ENCODE assay signal across 18 cellular contexts in genomic region chr14:56172074-56172473, GRCh38. TPM values are rescaled to one million over a fixed set of nuclear protein-coding genes. Genes with fewer than 3 reads are reported as not detected.
A peak's percentile ranks its signal among the peaks of the same experiment; 100 is the strongest.
DNase-seq lines count a peak whose midpoint lies in the region; ATAC-seq, FAIRE-seq and TF ChIP-seq lines count a peak whose summit lies in the region.
"Had no signal": no experiment of that assay in that cellular context is flagged by ENCODE, and none has a peak within 500 bp of the region (broad histone marks: within the 10 kb centered on the region; RNA-seq: fewer than 3 reads in every experiment).

No MANE protein-coding gene starts in this region.

- peak overlapping the region; percentile 82 for H2BK120ac ChIP-seq in IMR-90 (ENCODE audit: low read depth, low read length)
- no peak overlapping the region for H2BK120ac ChIP-seq in neuronal stem cell (ENCODE audit: low read depth, low read length)

- H3K9ac ChIP-seq in IMR-90 (ENCODE audit: low read depth, low read length): no peak overlapping the region
- H3K9ac ChIP-seq in K562 (ENCODE audit: insufficient read depth in 1 of 2, low read depth in 2 of 2, low read length in 2 of 2): no peak overlapping the region
- no peak overlapping the region for H3K9ac ChIP-seq in neuronal stem cell (ENCODE audit: low read depth, low read length, poor library complexity)

- TF ChIP-seq CTCF in CD4-positive, alpha-beta T cell (IDR thresholded peaks at IDR 0.05): no peak
- TF ChIP-seq CTCF in IMR-90 (conservative IDR thresholded peaks at IDR 0.05; ENCODE audit: low read depth, low read length): no peak
- no peak for TF ChIP-seq CTCF in K562 (IDR thresholded peaks at IDR 0.05 in 2 of 3, conservative IDR thresholded peaks at IDR 0.05 in 1 of 3; ENCODE audit: insufficient read depth in 2 of 3, low read depth in 1 of 3, low read length in 3 of 3)

- POLR2A ChIA-PET in CD4-positive, alpha-beta T cell (lab: Charles Lee): interaction anchor here (2.4 kb wide), 1 partner anchor 54 kb away, joined by 9 read pairs; the partner anchor contains the start of gene PELI2
- POLR2A ChIA-PET in IMR-90 (lab: Charles Lee; ENCODE audit: unreplicated experiment) (no interaction called here), K562 (lab: Yijun Ruan, JAX) (interaction anchor here (0.7 kb wide), 1 partner anchor 35 kb away, joined by 7 read pairs; no protein-coding TSS in a partner anchor)

- H3K4ac ChIP-seq in IMR-90 (ENCODE audit: low read depth, low read length) (peak overlapping the region; percentile 92), neuronal stem cell (ENCODE audit: low read length) (no peak overlapping the region)

- H2AK5ac ChIP-seq in IMR-90 (ENCODE audit: low read depth, low read length) (peak overlapping the region; percentile 97), neuronal stem cell (ENCODE audit: low read depth, low read length) (no peak overlapping the region)

- peak overlapping the region; percentile 26 to 52; a peak in 2 of 4 replicates for H4K8ac ChIP-seq in IMR-90 (ENCODE audit: low read depth in 2 of 2, low read length in 2 of 2)
- H4K8ac ChIP-seq in neuronal stem cell (ENCODE audit: low read depth, low read length): no peak overlapping the region

- H3K27ac ChIP-seq in CD4-positive, alpha-beta T cell (ENCODE audit: low read depth, low read length): no peak overlapping the region
- H3K27ac ChIP-seq in IMR-90 (ENCODE audit: insufficient read depth, low read length) (peak overlapping the region; percentile 69; the same call in 1 of the 2 replicates), K562 (ENCODE audit: extremely low read depth, low read depth, low read length) (no peak overlapping the region), neuronal stem cell (replicated peaks; ENCODE audit: low read length) (no peak overlapping the region)

- H4K20me1 ChIP-seq in IMR-90 (ENCODE audit: insufficient read depth, low read length): peaks cover 6% of the 10 kb centered on the region
- H4K20me1 ChIP-seq in K562 (replicated peaks; ENCODE audit: control insufficient read depth, insufficient read depth, low read length): no peaks in the 10 kb centered on the region

- TF ChIP-seq RAD21 in IMR-90 (IDR thresholded peaks at IDR 0.05; ENCODE audit: low read length) (no peak), K562 (CRISPR knock-in tag; conservative IDR thresholded peaks at IDR 0.05 in 1 of 2, IDR thresholded peaks at IDR 0.05 in 1 of 2) (no peak)

- peak overlapping the region; percentile 13 for H2AFZ ChIP-seq in IMR-90 (replicated peaks; ENCODE audit: low read length, poor library complexity)
- no peak overlapping the region for H2AFZ ChIP-seq in K562 (ENCODE audit: low read depth, low read length)
- H2AFZ ChIP-seq in neuronal stem cell (ENCODE audit: low read length): no peak overlapping the region

- H2BK15ac ChIP-seq in IMR-90 (ENCODE audit: low read depth, low read length) (peak overlapping the region; percentile 63; the same call in 2 of the 3 replicates), neuronal stem cell (ENCODE audit: low read length) (no peak overlapping the region)

- H3K56ac ChIP-seq in IMR-90 (ENCODE audit: extremely low read depth, insufficient read depth, low read length): peak overlapping the region; percentile 25; the same call in 1 of the 2 replicates

- H3K27me3 ChIP-seq in CD4-positive, alpha-beta T cell (ENCODE audit: control insufficient read depth, insufficient read depth, low read length): no peaks in the 10 kb centered on the region
- H3K27me3 ChIP-seq in IMR-90 (ENCODE audit: control insufficient read depth, insufficient read depth, low read length) (no peaks in the 10 kb centered on the region), K562 (ENCODE audit: control insufficient read depth in 2 of 2, insufficient read depth in 2 of 2, low read length in 2 of 2) (no peaks in the 10 kb centered on the region), neuronal stem cell (ENCODE audit: control insufficient read depth in 3 of 3, insufficient read depth in 3 of 3, low read depth in 1 of 3, low read length in 3 of 3) (no peaks in the 10 kb centered on the region)

- H2AK9ac ChIP-seq in IMR-90 (replicated peaks; ENCODE audit: low read depth, low read length, poor library complexity): peak overlapping the region; percentile 68

- peak overlapping the region; percentile 62 for H2BK5ac ChIP-seq in IMR-90 (ENCODE audit: low read depth, low read length, poor library complexity, severe bottlenecking)
- H2BK5ac ChIP-seq in neuronal stem cell (ENCODE audit: low read length): no peak overlapping the region

- ATAC-seq in CD4-positive, alpha-beta T cell (ENCODE audit: poor library complexity): no peak
- ATAC-seq in IMR-90 (ENCODE audit: low read depth) (no peak), K562 (no peak), GM18511 (IDR thresholded peaks at IDR 0.05; ENCODE audit: unreplicated experiment) (no peak), HG03457 (IDR thresholded peaks at IDR 0.05; ENCODE audit: unreplicated experiment) (no peak)

- H3K36me3 ChIP-seq in IMR-90 (ENCODE audit: control insufficient read depth, insufficient read depth, low read length): peaks cover 2% of the 10 kb centered on the region; the same call in 1 of the 2 replicates
- H3K36me3 ChIP-seq in K562 (ENCODE audit: control insufficient read depth, insufficient read depth, low read length): no peaks in the 10 kb centered on the region
- no peaks in the 10 kb centered on the region for H3K36me3 ChIP-seq in neuronal stem cell (replicated peaks in 1 of 2; ENCODE audit: control insufficient read depth in 2 of 2, insufficient read depth in 2 of 2, low read length in 2 of 2)

- H3K4me3 ChIP-seq in IMR-90 (ENCODE audit: insufficient read depth, low read depth, low read length) (no peak overlapping the region), K562 (no peak overlapping the region), neuronal stem cell (ENCODE audit: low read length in 2 of 2) (no peak overlapping the region)

- H2BK12ac ChIP-seq in neuronal stem cell (ENCODE audit: low read length): no peak overlapping the region

- TF ChIP-seq EP300 in K562 (IDR thresholded peaks at IDR 0.05; ENCODE audit: low read length): no peak

- H3K4me2 ChIP-seq in IMR-90 (ENCODE audit: low read depth, low read length) (peak overlapping the region; percentile 47; the same call in 1 of the 2 replicates), K562 (ENCODE audit: insufficient read depth, low read length) (no peak overlapping the region), neuronal stem cell (ENCODE audit: insufficient read depth, low read length, poor library complexity, severe bottlenecking) (no peak overlapping the region)

- WGBS in IMR-90 (ENCODE audit: extremely low coverage in 2 of 2, insufficient read length in 1 of 2), 2 experiments: 100% methylated on average over 1 of the region's 3 CpGs; no CpG with 5 or more reads in 1 of the 2 experiments
- 18% methylated on average over 3 of the region's 3 CpGs for WGBS in K562 (ENCODE audit: insufficient coverage, low coverage, missing lambda C conversion rate)
- WGBS in neuronal stem cell (ENCODE audit: extremely low coverage in 2 of 2, insufficient read length in 2 of 2, insufficient replicate concordance in 1 of 2), 2 donors: no CpG with 5 or more reads among the region's 3 CpGs

- no peak overlapping the region for H3K4me3 Mint-ChIP-seq in CD4-positive, alpha-beta T cell
- H3K4me3 Mint-ChIP-seq: H9, memory B cell had no signal

- H3K27ac Mint-ChIP-seq in CD4-positive, alpha-beta T cell: peak overlapping the region; percentile 40
- H3K27ac Mint-ChIP-seq: memory B cell had no signal

- peaks cover 16% of the 10 kb centered on the region for H3K4me1 ChIP-seq in IMR-90 (ENCODE audit: control insufficient read depth, insufficient read depth, low read length)
- H3K4me1 ChIP-seq in K562 (replicated peaks in 1 of 2; ENCODE audit: control insufficient read depth in 2 of 2, insufficient read depth in 2 of 2, low read length in 2 of 2): peaks cover 0 to 16% of the 10 kb centered on the region in 2 experiments; a peak in 3 of 5 replicates
- H3K4me1 ChIP-seq in neuronal stem cell (ENCODE audit: control insufficient read depth in 2 of 2, insufficient read depth in 1 of 2, low read depth in 1 of 2, low read length in 2 of 2): peaks cover 4 to 5% of the 10 kb centered on the region in 2 donors

- H3K79me2 ChIP-seq in K562 (ENCODE audit: control insufficient read depth, insufficient read depth, low read length): no peaks in the 10 kb centered on the region

- peak overlapping the region; percentile 91 for H4K91ac ChIP-seq in IMR-90 (ENCODE audit: insufficient read depth, low read depth, low read length)
- H4K91ac ChIP-seq in neuronal stem cell (ENCODE audit: low read depth, low read length, poor library complexity): no peak overlapping the region

- FAIRE-seq in K562 (lab: Jason Lieb, UNC): no peak
- FAIRE-seq: endometrium, frontal cortex had no signal

- TF ChIP-seq POLR2A in IMR-90 (IDR thresholded peaks at IDR 0.05; ENCODE audit: low read depth, low read length) (no peak), K562 (conservative IDR thresholded peaks at IDR 0.05) (no peak)

- in situ Hi-C loops in IMR-90 (cut with MboI; ENCODE audit: low sequenced_read_pairs): no loop called here
- in situ Hi-C loops in K562 (cut with MboI): no loop called here

- DNase-seq in CD4-positive, alpha-beta T cell: no peak
- DNase-seq in IMR-90 (no peak), K562 (ENCODE audit: extremely low read depth in 1 of 4, low spot score in 3 of 4) (no peak), neuronal stem cell (ENCODE audit: low spot score) (no peak), GDM1 (lab: John Stamatoyannopoulos, UW) (no peak)
- no peak for DNase-seq in stimulated activated naive CD4-positive, alpha-beta T cell treated with Interleukin-2 at 50 U/mL for 16 hours (lab: John Stamatoyannopoulos, UW)
- DNase-seq: activated CD8-positive, alpha-beta memory T cell treated with anti-CD3 and anti-CD28 coated beads, Interleukin-2, amount 50 U/mL, for 4 hours; C1 segment of cervical spinal cord; cerebellar nuclear complex; H9; NCI-H1694 treated with DMSO at 0.1 percent for 48 hours; occipital lobe; stimulated activated naive CD8-positive, alpha-beta T cell treated with anti-CD3 and anti-CD28 coated beads, Interleukin-15, Interleukin-2, amounts not matched to agents 100 U/mL and 50 U/mL, for 24 hours had no signal

- dilution Hi-C loops in IMR-90 (cut with HindIII; ENCODE audit: low sequenced_read_pairs, unreplicated experiment): no loop called here

- H3K9me3 ChIP-seq in CD4-positive, alpha-beta T cell (ENCODE audit: control insufficient read depth, low read length): no peaks in the 10 kb centered on the region
- H3K9me3 ChIP-seq in IMR-90 (ENCODE audit: control insufficient read depth, insufficient read depth, low read length) (no peaks in the 10 kb centered on the region), K562 (replicated peaks; ENCODE audit: control insufficient read depth, insufficient read depth, low read depth, low read length) (no peaks in the 10 kb centered on the region), neuronal stem cell (replicated peaks in 1 of 2; ENCODE audit: control insufficient read depth in 2 of 2, insufficient read depth in 1 of 2, low read depth in 1 of 2, low read length in 2 of 2) (peaks cover 0 to 14% of the 10 kb centered on the region in 2 donors)

- peaks cover 10% of the 10 kb centered on the region for H3K36me3 Mint-ChIP-seq in CD4-positive, alpha-beta T cell (ENCODE audit: low read depth)

- CTCF ChIA-PET in CD4-positive, alpha-beta T cell (lab: Charles Lee): interaction anchor here (0.5 kb wide), 1 partner anchor 9 kb away, joined by 3 read pairs; no protein-coding TSS in a partner anchor
- CTCF ChIA-PET in IMR-90 (lab: Yijun Ruan, JAX): no interaction called here
- CTCF ChIA-PET in K562 (lab: Yijun Ruan, JAX; ENCODE audit: low intra/inter-chr PET ratio): no interaction called here

- no peaks in the 10 kb centered on the region for H3K27me3 Mint-ChIP-seq in CD4-positive, alpha-beta T cell

- peak overlapping the region; percentile 27 for H4K5ac ChIP-seq in IMR-90 (ENCODE audit: low read depth, low read length)

- H3K9me1 ChIP-seq in IMR-90 (ENCODE audit: insufficient read depth, low read length): peaks cover 22% of the 10 kb centered on the region
- H3K9me1 ChIP-seq in K562 (ENCODE audit: control insufficient read depth, insufficient read depth, low read length): no peaks in the 10 kb centered on the region

- peaks cover 64% of the 10 kb centered on the region for H3K4me1 Mint-ChIP-seq in CD4-positive, alpha-beta T cell (ENCODE audit: low read depth)

- BruUV-seq in IMR-90 (replicated peaks; lab: Mats Ljungman, UMichigan) (no TSS peak), K562 (replicated peaks; lab: Mats Ljungman, UMichigan) (no TSS peak)

- peak overlapping the region; percentile 88 for H2BK20ac ChIP-seq in IMR-90 (ENCODE audit: low read depth, low read length)

- peak overlapping the region; percentile 34 for H3K18ac ChIP-seq in IMR-90 (ENCODE audit: low read depth, low read length)
- peak overlapping the region; percentile 9 for H3K18ac ChIP-seq in neuronal stem cell (ENCODE audit: low read length)

- peaks cover 1% of the 10 kb centered on the region for H3K9me3 Mint-ChIP-seq in CD4-positive, alpha-beta T cell

- H3K79me1 ChIP-seq in IMR-90 (ENCODE audit: low read depth in 1 of 2, low read length in 2 of 2) (peaks cover 44 to 82% of the 10 kb centered on the region in 2 experiments), neuronal stem cell (ENCODE audit: low read depth, low read length) (peaks cover 2% of the 10 kb centered on the region)

- H3K14ac ChIP-seq in IMR-90 (replicated peaks; ENCODE audit: low read depth, low read length) (peak overlapping the region; percentile 82), neuronal stem cell (ENCODE audit: low read length) (no peak overlapping the region)

- H3K23ac ChIP-seq in IMR-90 (ENCODE audit: low read depth, low read length) (peak overlapping the region; percentile 18; the same call in 1 of the 2 replicates), neuronal stem cell (ENCODE audit: low read depth, low read length, poor library complexity) (no peak overlapping the region)

- intact Hi-C loops in CD4-positive, alpha-beta T cell (cut with DNase I, micrococcal nuclease): no loop called here
- intact Hi-C loops in IMR-90 (cut with micrococcal nuclease) (no loop called here), K562 (cut with micrococcal nuclease) (no loop called here)

RNA-seq across cellular contexts. Expression of gene PELI2, which starts 53.9 kb away (rescaled TPM):
- total RNA-seq in CD4-positive, alpha-beta T cell: 10 to 100 TPM; 12.2 to 15.9 TPM
- 31.7 and 36.7 TPM in 2 replicates for total RNA-seq in IMR-90 (2012; rRNA removed)
- polyA plus RNA-seq in IMR-90 (2012; rRNA removed): 6.0 and 7.4 TPM in 2 replicates
- polyA plus RNA-seq in IMR-90 (2012; cell fraction: cytosol; rRNA removed): 1.6 and 2.4 TPM in 2 replicates
- 5.8 and 13.1 TPM in 2 replicates for polyA plus RNA-seq in IMR-90 (2012; cell fraction: nucleus; rRNA removed; ENCODE audit: low replicate concordance)
- 0.60 and 1.0 TPM in 2 replicates for total RNA-seq in K562 (2011; cell fraction: chromatin; rRNA removed; ENCODE audit: low replicate concordance)
- 0.33 and 0.39 TPM in 2 replicates for total RNA-seq in K562 (2011; cell fraction: nucleolus; rRNA removed)
- total RNA-seq in K562 (2011; cell fraction: nucleoplasm; rRNA removed): 0.51 and 0.76 TPM in 2 replicates
- total RNA-seq in K562 (2014; rRNA removed): 0.41 and 0.54 TPM in 2 replicates
- 0.44 and 0.77 TPM in 2 replicates for total RNA-seq in K562 (2014; rRNA removed; fragmentation: Illumina TruSeq; extraction: Trizol)
- total RNA-seq in K562 (2015; rRNA removed; fragmentation: Illumina TruSeq; extraction: Trizol): 0.19 and 0.22 TPM in 2 replicates
- total RNA-seq in K562 (2021): 0.58 and 1.0 TPM in 2 replicates
- 1.1 and 1.5 TPM in 2 replicates for polyA plus RNA-seq in K562 (2011; rRNA removed)
- polyA plus RNA-seq in K562 (2011; cell fraction: cytosol; rRNA removed): 1.8 and 2.0 TPM in 2 replicates
- 1.2 and 1.3 TPM in 2 replicates for polyA plus RNA-seq in K562 (2011; cell fraction: nucleus; rRNA removed)
- 0.26 and 1.1 TPM in 2 replicates for polyA plus RNA-seq in K562 (2012)
- 0.27 and 0.53 TPM in 2 replicates for polyA plus RNA-seq in K562 (2014; fragmentation: Illumina TruSeq; extraction: Trizol)
- polyA plus RNA-seq in K562 (2014; fragmentation: Nextera tagmentation; extraction: Ambion mirVana): under 1 TPM; 0.20 to 0.63 TPM
- 0.20 and 0.30 TPM in 2 replicates for polyA plus RNA-seq in K562 (2014; rRNA removed)
- polyA minus RNA-seq in K562 (2011; rRNA and poly(A)+ RNA removed): 2.8 and 3.9 TPM in 2 replicates
- polyA minus RNA-seq in K562 (2011; cell fraction: cytosol; rRNA and poly(A)+ RNA removed): 0.95 and 1.8 TPM in 2 replicates
- polyA minus RNA-seq in K562 (2011; cell fraction: nucleus; rRNA and poly(A)+ RNA removed): 0.67 and 0.81 TPM in 2 replicates
- polyA plus RNA-seq in neuronal stem cell (2013, experiment 1 of 2): 11.8 TPM
- polyA plus RNA-seq in neuronal stem cell (2013, experiment 2 of 2): 11.2 TPM

Comparison
In these comparisons a context has a peak if more than half of its experiments do, and no peak if none do; other contexts are left out.
1. RNA of gene PELI2, which starts 53.9 kb away (total RNA-seq): 31.7 to 36.7 TPM in IMR-90 and 12.2 to 15.9 TPM in CD4-positive, alpha-beta T cell; 0.19 to 1.0 TPM in K562; every median in the first group is over 4 times any median in the second.